In the genomic region with DNA sequence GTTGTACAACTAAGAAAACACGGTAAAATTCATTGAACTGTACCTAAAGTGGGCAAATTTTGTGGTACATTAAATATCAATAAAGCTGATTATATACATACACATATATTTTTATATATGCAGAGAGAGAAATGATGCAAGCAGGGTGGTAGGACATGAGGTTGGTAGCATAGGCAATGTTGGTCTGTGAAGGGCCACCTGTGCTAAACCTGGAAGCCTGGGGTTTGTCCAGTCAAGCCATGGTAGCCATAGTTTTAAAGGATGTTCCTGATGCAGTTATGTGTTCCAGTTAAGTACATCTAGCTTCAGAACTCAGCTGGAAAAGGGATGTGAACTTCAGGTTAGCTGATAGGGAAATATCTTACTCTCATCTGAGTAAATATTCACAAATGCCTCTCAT, we compare ENCODE assay signal across 1 cellular context.
TF ChIP-seq lines count a peak whose summit lies in the region.

No MANE protein-coding gene starts in this region.

TF ChIP-seq in GM23338, 12 proteins besides CTCF, POLR2A, EP300 and RAD21 (continued from another document):
- TF ChIP-seq, protein P1, sequence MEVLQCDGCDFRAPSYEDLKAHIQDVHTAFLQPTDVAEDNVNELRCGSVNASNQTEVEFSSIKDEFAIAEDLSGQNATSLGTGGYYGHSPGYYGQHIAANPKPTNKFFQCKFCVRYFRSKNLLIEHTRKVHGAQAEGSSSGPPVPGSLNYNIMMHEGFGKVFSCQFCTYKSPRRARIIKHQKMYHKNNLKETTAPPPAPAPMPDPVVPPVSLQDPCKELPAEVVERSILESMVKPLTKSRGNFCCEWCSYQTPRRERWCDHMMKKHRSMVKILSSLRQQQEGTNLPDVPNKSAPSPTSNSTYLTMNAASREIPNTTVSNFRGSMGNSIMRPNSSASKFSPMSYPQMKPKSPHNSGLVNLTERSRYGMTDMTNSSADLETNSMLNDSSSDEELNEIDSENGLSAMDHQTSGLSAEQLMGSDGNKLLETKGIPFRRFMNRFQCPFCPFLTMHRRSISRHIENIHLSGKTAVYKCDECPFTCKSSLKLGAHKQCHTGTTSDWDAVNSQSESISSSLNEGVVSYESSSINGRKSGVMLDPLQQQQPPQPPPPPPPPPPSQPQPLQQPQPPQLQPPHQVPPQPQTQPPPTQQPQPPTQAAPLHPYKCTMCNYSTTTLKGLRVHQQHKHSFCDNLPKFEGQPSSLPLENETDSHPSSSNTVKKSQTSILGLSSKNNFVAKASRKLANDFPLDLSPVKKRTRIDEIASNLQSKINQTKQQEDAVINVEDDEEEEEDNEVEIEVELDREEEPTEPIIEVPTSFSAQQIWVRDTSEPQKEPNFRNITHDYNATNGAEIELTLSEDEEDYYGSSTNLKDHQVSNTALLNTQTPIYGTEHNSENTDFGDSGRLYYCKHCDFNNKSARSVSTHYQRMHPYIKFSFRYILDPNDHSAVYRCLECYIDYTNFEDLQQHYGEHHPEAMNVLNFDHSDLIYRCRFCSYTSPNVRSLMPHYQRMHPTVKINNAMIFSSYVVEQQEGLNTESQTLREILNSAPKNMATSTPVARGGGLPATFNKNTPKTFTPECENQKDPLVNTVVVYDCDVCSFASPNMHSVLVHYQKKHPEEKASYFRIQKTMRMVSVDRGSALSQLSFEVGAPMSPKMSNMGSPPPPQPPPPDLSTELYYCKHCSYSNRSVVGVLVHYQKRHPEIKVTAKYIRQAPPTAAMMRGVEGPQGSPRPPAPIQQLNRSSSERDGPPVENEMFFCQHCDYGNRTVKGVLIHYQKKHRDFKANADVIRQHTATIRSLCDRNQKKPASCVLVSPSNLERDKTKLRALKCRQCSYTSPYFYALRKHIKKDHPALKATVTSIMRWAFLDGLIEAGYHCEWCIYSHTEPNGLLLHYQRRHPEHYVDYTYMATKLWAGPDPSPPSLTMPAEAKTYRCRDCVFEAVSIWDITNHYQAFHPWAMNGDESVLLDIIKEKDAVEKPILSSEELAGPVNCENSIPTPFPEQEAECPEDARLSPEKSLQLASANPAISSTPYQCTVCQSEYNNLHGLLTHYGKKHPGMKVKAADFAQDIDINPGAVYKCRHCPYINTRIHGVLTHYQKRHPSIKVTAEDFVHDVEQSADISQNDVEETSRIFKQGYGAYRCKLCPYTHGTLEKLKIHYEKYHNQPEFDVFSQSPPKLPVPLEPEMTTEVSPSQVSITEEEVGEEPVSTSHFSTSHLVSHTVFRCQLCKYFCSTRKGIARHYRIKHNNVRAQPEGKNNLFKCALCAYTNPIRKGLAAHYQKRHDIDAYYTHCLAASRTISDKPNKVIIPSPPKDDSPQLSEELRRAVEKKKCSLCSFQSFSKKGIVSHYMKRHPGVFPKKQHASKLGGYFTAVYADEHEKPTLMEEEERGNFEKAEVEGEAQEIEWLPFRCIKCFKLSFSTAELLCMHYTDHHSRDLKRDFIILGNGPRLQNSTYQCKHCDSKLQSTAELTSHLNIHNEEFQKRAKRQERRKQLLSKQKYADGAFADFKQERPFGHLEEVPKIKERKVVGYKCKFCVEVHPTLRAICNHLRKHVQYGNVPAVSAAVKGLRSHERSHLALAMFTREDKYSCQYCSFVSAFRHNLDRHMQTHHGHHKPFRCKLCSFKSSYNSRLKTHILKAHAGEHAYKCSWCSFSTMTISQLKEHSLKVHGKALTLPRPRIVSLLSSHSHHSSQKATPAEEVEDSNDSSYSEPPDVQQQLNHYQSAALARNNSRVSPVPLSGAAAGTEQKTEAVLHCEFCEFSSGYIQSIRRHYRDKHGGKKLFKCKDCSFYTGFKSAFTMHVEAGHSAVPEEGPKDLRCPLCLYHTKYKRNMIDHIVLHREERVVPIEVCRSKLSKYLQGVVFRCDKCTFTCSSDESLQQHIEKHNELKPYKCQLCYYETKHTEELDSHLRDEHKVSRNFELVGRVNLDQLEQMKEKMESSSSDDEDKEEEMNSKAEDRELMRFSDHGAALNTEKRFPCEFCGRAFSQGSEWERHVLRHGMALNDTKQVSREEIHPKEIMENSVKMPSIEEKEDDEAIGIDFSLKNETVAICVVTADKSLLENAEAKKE (CRISPR knock-in tag; IDR thresholded peaks at IDR 0.05), result no peak
- TF ChIP-seq ZNF331 (CRISPR knock-in tag; IDR thresholded peaks at IDR 0.05; ENCODE audit: low read depth), result no peak
- no peak for TF ChIP-seq ZNF114 (CRISPR knock-in tag; IDR thresholded peaks at IDR 0.05)
TF ChIP-seq in GM23338: peak in this region for 0.
